Comparison of ENCODE assay signal across 8 cellular contexts in genomic region chr19:1237754-1238372, GRCh38. TPM values are rescaled to one million over a fixed set of nuclear protein-coding genes. Genes with fewer than 3 reads are reported as not detected.
DNase-seq lines count a peak whose midpoint lies in the region; ATAC-seq lines count a peak whose summit lies in the region.

A gene with protein sequence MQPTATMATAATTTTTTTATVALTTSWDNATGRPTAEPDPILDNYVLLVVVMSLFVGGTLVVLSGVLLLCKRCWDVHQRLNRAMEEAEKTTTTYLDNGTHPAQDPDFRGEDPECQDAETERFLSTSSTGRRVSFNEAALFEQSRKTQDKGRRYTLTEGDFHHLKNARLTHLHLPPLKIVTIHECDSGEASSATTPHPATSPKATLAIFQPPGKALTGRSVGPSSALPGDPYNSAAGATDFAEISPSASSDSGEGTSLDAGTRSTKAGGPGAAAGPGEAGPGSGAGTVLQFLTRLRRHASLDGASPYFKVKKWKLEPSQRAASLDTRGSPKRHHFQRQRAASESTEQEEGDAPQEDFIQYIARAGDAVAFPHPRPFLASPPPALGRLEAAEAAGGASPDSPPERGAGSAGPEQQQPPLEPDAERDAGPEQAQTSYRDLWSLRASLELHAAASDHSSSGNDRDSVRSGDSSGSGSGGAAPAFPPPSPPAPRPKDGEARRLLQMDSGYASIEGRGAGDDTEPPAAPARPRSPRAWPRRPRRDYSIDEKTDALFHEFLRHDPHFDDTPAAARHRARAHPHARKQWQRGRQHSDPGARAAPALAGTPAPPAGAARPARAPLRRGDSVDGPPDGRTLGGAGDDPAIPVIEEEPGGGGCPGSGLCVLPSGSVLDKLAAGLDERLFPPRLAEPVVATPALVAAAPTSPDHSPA (minus strand): TSS chr19:1238005. CDS start chr19:1236100, 1,905 bp downstream.

- no peaks in the 10 kb centered on the region for H3K9me3 ChIP-seq in mucosa of rectum (ENCODE audit: control insufficient read depth in 2 of 2, low read length in 2 of 2)

- H3K9ac ChIP-seq in mucosa of rectum (ENCODE audit: low read depth in 1 of 2, low read length in 2 of 2) = no peak within 1 kb of the TSS

- H3K4me1 Mint-ChIP-seq in T-helper 2 cell treated with Interferon-gamma antibody and Interleukin-4, amounts not matched to agents 5 μg/mL and 100 μg/mL, for 36 hours (ENCODE audit: low read depth) = peaks cover 10% of the 10 kb centered on the region

- H3K27me3 Mint-ChIP-seq in T-helper 2 cell treated with Interferon-gamma antibody and Interleukin-4, amounts not matched to agents 5 μg/mL and 100 μg/mL, for 36 hours (ENCODE audit: low read depth) = peaks cover 20% of the 10 kb centered on the region

- H3K27me3 ChIP-seq in mucosa of rectum (ENCODE audit: control insufficient read depth in 2 of 2, insufficient read depth in 2 of 2, low read length in 2 of 2) = peaks cover 3 to 36% of the 10 kb centered on the region in 2 donors

- no peaks in the 10 kb centered on the region for H3K36me3 ChIP-seq in mucosa of rectum (ENCODE audit: control insufficient read depth in 2 of 2, insufficient read depth in 2 of 2, low read length in 2 of 2)

- no peaks in the 10 kb centered on the region for H3K36me3 Mint-ChIP-seq in T-helper 2 cell treated with Interferon-gamma antibody and Interleukin-4, amounts not matched to agents 5 μg/mL and 100 μg/mL, for 36 hours (ENCODE audit: low read depth)

- peaks cover 29 to 35% of the 10 kb centered on the region in 2 donors for H3K4me1 ChIP-seq in mucosa of rectum (ENCODE audit: control insufficient read depth in 2 of 2, insufficient read depth in 2 of 2, low read length in 2 of 2)

- peak; percentile 48 for DNase-seq in T-helper 2 cell treated with Interferon-gamma antibody and Interleukin-4, amounts not matched to agents 5 μg/mL and 100 μg/mL, for 36 hours (ENCODE audit: low spot score)
- no peak for DNase-seq in T-helper 2 cell
- DNase-seq in RKO (ENCODE audit: low spot score) = peak; percentile 57
- peak; percentile 44 for DNase-seq in dermis blood vessel endothelial cell
- DNase-seq in epidermal melanocyte (ENCODE audit: insufficient read length, low spot score) = no peak
- DNase-seq in activated CD4-positive, CD25-positive, alpha-beta regulatory T cell (lab: John Stamatoyannopoulos, UW) = no peak

- no peak within 1 kb of the TSS for H3K27ac ChIP-seq in mucosa of rectum (ENCODE audit: low read depth in 2 of 2, low read length in 2 of 2)

- H3K4me3 ChIP-seq in mucosa of rectum (ENCODE audit: low read length in 2 of 2) = peak within 1 kb of the TSS; percentile 31 to 35

- peak within 1 kb of the TSS; percentile 65 for H3K27ac Mint-ChIP-seq in T-helper 2 cell treated with Interferon-gamma antibody and Interleukin-4, amounts not matched to agents 5 μg/mL and 100 μg/mL, for 36 hours

- peak within 1 kb of the TSS; percentile 69 for H3K4me3 Mint-ChIP-seq in T-helper 2 cell treated with Interferon-gamma antibody and Interleukin-4, amounts not matched to agents 5 μg/mL and 100 μg/mL, for 36 hours

- no peaks in the 10 kb centered on the region for H3K9me3 Mint-ChIP-seq in T-helper 2 cell treated with Interferon-gamma antibody and Interleukin-4, amounts not matched to agents 5 μg/mL and 100 μg/mL, for 36 hours

- ATAC-seq in HG03432 (IDR thresholded peaks at IDR 0.05; ENCODE audit: unreplicated experiment) = no peak

RNA-seq across cellular contexts. Expression of the gene that starts here (rescaled TPM):
- total RNA-seq in dermis blood vessel endothelial cell = 2.7 and 2.8 TPM in 2 replicates

Comparison
In these comparisons a context has a peak if more than half of its experiments do, and no peak if none do; other contexts are left out.
1. DNase-seq: peak in T-helper 2 cell treated with Interferon-gamma antibody and Interleukin-4, amounts not matched to agents 5 μg/mL and 100 μg/mL, for 36 hours (single experiment), RKO (single experiment) and dermis blood vessel endothelial cell (single experiment); none in T-helper 2 cell (0 of 5), epidermal melanocyte (single experiment) and activated CD4-positive, CD25-positive, alpha-beta regulatory T cell (0 of 4).